1 cellular context compared by ENCODE assay signal in the genomic region with DNA sequence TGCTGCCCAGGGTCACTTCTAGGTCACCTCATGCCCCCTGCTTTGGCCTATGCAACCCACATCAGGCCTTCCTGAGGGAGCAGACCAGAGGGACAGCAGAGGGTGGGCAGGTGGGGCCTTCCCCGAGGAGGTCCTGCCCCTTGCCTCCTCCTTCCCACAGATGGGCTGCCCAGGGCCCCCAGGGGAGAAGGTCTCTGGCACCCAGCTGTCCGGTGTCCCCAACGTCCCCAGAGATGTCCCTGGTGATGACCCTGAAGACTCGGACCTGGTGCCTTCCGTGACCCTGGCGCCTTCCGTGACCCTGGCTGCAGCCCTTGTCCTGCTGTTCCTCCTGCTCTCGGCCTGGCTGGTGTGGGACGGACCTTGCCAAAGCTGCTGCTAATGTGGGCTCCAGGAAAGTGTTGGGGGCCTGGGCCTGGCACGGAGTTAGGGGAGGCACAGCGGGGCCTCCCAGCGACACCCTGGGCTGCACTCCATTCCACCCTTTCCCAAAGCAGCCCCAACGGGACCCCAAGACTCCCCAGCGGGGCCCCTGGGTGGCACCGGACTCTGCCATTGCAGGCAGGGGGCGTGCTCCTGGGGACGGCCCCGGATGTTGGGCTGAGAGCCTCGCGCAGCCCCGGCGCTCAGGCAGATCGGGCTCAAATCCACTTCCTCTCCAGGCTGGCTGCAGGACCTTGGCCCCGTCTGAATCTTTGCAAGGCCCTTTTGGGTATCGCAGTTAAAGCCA.
A peak's percentile ranks its signal among the peaks of the same experiment; 100 is the strongest.
TF ChIP-seq lines count a peak whose summit lies in the region.

No MANE protein-coding gene starts in this region.

TF ChIP-seq in HepG2, 621 proteins besides CTCF, POLR2A, EP300 and RAD21 (continued from another document):
- TF ChIP-seq, protein P1, sequence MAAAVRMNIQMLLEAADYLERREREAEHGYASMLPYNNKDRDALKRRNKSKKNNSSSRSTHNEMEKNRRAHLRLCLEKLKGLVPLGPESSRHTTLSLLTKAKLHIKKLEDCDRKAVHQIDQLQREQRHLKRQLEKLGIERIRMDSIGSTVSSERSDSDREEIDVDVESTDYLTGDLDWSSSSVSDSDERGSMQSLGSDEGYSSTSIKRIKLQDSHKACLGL (CRISPR knock-in tag; IDR thresholded peaks at IDR 0.05), result no peak
- no peak for TF ChIP-seq SMARCC2 (IDR thresholded peaks at IDR 0.05)
- TF ChIP-seq, protein P2, sequence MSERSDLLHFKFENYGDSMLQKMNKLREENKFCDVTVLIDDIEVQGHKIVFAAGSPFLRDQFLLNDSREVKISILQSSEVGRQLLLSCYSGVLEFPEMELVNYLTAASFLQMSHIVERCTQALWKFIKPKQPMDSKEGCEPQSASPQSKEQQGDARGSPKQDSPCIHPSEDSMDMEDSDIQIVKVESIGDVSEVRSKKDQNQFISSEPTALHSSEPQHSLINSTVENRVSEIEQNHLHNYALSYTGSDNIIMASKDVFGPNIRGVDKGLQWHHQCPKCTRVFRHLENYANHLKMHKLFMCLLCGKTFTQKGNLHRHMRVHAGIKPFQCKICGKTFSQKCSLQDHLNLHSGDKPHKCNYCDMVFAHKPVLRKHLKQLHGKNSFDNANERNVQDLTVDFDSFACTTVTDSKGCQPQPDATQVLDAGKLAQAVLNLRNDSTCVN (CRISPR knock-in tag; IDR thresholded peaks at IDR 0.05; ENCODE audit: borderline replicate concordance), result no peak
- 0 out of 2 replicates have a peak, but pooled peaks have one; percentile 49 for TF ChIP-seq ZNF547 (CRISPR knock-in tag; IDR thresholded peaks at IDR 0.05)
- TF ChIP-seq ARNTL (CRISPR knock-in tag; IDR thresholded peaks at IDR 0.05), result no peak
- TF ChIP-seq U2AF1 (optimal IDR thresholded peaks at IDR 0.05; ENCODE audit: low read depth, low read length), result no peak
- no peak for TF ChIP-seq CREM (IDR thresholded peaks at IDR 0.05)
- no peak for TF ChIP-seq CREM (CRISPR knock-in tag; IDR thresholded peaks at IDR 0.05)
- peak; percentile 94 for TF ChIP-seq HNRNPL (IDR thresholded peaks at IDR 0.05; ENCODE audit: low read depth, low read length)
- TF ChIP-seq, protein P3, sequence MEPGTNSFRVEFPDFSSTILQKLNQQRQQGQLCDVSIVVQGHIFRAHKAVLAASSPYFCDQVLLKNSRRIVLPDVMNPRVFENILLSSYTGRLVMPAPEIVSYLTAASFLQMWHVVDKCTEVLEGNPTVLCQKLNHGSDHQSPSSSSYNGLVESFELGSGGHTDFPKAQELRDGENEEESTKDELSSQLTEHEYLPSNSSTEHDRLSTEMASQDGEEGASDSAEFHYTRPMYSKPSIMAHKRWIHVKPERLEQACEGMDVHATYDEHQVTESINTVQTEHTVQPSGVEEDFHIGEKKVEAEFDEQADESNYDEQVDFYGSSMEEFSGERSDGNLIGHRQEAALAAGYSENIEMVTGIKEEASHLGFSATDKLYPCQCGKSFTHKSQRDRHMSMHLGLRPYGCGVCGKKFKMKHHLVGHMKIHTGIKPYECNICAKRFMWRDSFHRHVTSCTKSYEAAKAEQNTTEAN (CRISPR knock-in tag; conservative IDR thresholded peaks at IDR 0.05), result no peak
- peak; percentile 62 for TF ChIP-seq HDAC1 (CRISPR knock-in tag; IDR thresholded peaks at IDR 0.05)
- peak; percentile 77 for TF ChIP-seq GABPB1 (CRISPR knock-in tag; IDR thresholded peaks at IDR 0.05)
- TF ChIP-seq, protein P4, sequence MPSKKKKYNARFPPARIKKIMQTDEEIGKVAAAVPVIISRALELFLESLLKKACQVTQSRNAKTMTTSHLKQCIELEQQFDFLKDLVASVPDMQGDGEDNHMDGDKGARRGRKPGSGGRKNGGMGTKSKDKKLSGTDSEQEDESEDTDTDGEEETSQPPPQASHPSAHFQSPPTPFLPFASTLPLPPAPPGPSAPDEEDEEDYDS (CRISPR knock-in tag; IDR thresholded peaks at IDR 0.05), result 0 out of 2 replicates have a peak, but pooled peaks have one; percentile 19
- no peak for TF ChIP-seq ZNF510 (CRISPR knock-in tag; IDR thresholded peaks at IDR 0.05; ENCODE audit: low read depth)
- peak; percentile 29; the same call in 1 of the 2 replicates for TF ChIP-seq ZNF501 (CRISPR knock-in tag; IDR thresholded peaks at IDR 0.05)
- no peak for TF ChIP-seq ZFP82 (CRISPR knock-in tag; IDR thresholded peaks at IDR 0.05; ENCODE audit: borderline replicate concordance)
- TF ChIP-seq HNF4G (IDR thresholded peaks at IDR 0.05; ENCODE audit: borderline replicate concordance, low read depth, low read length), result no peak
- TF ChIP-seq HNF4G (CRISPR knock-in tag; IDR thresholded peaks at IDR 0.05; ENCODE audit: borderline replicate concordance, low read depth), result no peak
- TF ChIP-seq, protein P5, sequence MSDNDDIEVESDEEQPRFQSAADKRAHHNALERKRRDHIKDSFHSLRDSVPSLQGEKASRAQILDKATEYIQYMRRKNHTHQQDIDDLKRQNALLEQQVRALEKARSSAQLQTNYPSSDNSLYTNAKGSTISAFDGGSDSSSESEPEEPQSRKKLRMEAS (IDR thresholded peaks at IDR 0.05), result peak; percentile 28; the same call in 1 of the 2 replicates
- TF ChIP-seq TCF12 (IDR thresholded peaks at IDR 0.05), result no peak
- no peak for TF ChIP-seq TCF12 (CRISPR knock-in tag; IDR thresholded peaks at IDR 0.05)
- TF ChIP-seq, protein P6, sequence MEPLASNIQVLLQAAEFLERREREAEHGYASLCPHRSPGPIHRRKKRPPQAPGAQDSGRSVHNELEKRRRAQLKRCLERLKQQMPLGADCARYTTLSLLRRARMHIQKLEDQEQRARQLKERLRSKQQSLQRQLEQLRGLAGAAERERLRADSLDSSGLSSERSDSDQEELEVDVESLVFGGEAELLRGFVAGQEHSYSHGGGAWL (CRISPR knock-in tag; IDR thresholded peaks at IDR 0.05), result peak; percentile 23; the same call in 1 of the 2 replicates
- TF ChIP-seq SP4 (CRISPR knock-in tag; IDR thresholded peaks at IDR 0.05), result 0 out of 2 replicates have a peak, but pooled peaks have one; percentile 18
- TF ChIP-seq GATAD2A (CRISPR knock-in tag; IDR thresholded peaks at IDR 0.05), result no peak
